38 cellular contexts compared by ENCODE assay signal in genomic region chr5:170059221-170059620, GRCh38. TPM values are rescaled to one million over a fixed set of nuclear protein-coding genes. Genes with fewer than 3 reads are reported as not detected.
"Had no signal": no experiment of that assay in that cellular context is flagged by ENCODE, and none has a peak within 500 bp of the region (broad histone marks: within the 10 kb centered on the region; RNA-seq: fewer than 3 reads in every experiment).

No MANE protein-coding gene starts in this region.

- H3K4me3 ChIP-seq: MG63 had no signal

- H3K9ac ChIP-seq: KMS-11 had no signal

- H3K36me3 ChIP-seq: MG63 had no signal

- H3K27ac ChIP-seq: KMS-11 had no signal

- H3K4me2 ChIP-seq: KMS-11 had no signal

- H3K27me3 ChIP-seq: MG63 had no signal

- DNase-seq: Karpas-422, Kasumi-1, MG63, MM.1S, MV-4-11, NCI-H1048, NCI-H1092, NCI-H1092 treated with DMSO at 0.1 percent for 48 hours, NCI-H1105, NCI-H1105 treated with DMSO at 0.1 percent for 48 hours, NCI-H1417, NCI-H1417 treated with DMSO at 0.1 percent for 48 hours, NCI-H1436, NCI-H1436 treated with DMSO at 0.1 percent for 48 hours, NCI-H146, NCI-H1694, NCI-H1694 treated with DMSO at 0.1 percent for 48 hours, NCI-H187, NCI-H187 treated with DMSO at 0.1 percent for 48 hours, NCI-H1930, NCI-H2029, NCI-H2029 treated with DMSO at 0.1 percent for 48 hours, NCI-H2081, NCI-H2081 treated with DMSO at 0.1 percent for 48 hours, NCI-H2107, NCI-H2171, NCI-H2171 treated with DMSO at 0.1 percent for 48 hours, NCI-H2227 treated with DMSO at 0.1 percent for 48 hours, NCI-H226, NCI-H345, NCI-H446, NCI-H446 treated with DMSO at 0.1 percent for 48 hours, NCI-H510A had no signal

RNA-seq across cellular contexts. Expression of gene FOXI1, which starts 46.5 kb away (rescaled TPM):
- total RNA-seq: LHCN-M2, M059J, MCF 10A, NCI-H460 had no signal
